In the genomic region with DNA sequence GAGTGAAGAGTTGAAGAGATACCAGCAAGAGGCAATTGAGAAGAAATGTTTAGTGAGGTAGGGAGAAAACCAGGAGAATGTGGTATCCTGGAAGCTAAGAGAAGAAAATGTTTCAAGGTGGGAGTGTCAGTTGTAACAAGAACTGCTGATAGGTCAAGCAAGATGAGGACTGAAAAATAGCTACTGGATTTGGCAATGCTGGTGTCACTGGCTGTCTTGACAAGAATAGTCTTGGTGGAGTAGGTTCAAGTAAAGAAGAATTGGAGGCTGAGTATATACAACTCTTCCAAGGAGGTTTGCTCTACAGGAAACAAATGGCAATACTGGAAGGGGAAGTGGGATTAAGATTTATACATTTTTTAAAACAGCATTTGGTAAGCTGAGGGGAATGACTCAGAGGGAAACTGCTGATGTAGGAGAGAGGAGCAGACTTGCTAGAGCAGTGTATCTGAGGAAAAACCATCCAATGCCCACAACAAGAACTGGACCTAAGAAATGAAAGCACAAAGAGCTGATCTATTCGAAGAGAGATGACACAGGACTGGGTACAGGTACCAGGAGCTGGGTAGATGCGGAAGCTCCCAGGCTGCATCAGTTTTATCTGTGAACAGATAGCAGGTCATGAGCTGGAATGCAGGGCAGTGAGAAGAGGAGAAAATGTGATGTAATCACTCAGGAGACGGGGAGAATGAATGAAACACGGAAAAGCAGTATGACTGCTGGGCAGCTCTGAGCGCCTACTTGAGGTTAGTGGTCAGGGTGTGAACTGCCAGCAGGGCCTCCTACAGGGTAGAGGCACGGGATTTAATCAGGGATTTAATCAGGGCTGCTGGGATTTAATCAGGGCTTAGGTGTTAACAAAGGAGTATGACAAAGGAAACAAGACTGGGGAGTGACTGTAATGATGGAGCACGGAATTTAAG, we compare ENCODE assay signal across 1 cellular context.
TF ChIP-seq lines count a peak whose summit lies in the region.

No MANE protein-coding gene starts in this region.

TF ChIP-seq in WTC11, 78 proteins besides CTCF, POLR2A, EP300 and RAD21 (continued from another document):
- TF ChIP-seq, protein P1, sequence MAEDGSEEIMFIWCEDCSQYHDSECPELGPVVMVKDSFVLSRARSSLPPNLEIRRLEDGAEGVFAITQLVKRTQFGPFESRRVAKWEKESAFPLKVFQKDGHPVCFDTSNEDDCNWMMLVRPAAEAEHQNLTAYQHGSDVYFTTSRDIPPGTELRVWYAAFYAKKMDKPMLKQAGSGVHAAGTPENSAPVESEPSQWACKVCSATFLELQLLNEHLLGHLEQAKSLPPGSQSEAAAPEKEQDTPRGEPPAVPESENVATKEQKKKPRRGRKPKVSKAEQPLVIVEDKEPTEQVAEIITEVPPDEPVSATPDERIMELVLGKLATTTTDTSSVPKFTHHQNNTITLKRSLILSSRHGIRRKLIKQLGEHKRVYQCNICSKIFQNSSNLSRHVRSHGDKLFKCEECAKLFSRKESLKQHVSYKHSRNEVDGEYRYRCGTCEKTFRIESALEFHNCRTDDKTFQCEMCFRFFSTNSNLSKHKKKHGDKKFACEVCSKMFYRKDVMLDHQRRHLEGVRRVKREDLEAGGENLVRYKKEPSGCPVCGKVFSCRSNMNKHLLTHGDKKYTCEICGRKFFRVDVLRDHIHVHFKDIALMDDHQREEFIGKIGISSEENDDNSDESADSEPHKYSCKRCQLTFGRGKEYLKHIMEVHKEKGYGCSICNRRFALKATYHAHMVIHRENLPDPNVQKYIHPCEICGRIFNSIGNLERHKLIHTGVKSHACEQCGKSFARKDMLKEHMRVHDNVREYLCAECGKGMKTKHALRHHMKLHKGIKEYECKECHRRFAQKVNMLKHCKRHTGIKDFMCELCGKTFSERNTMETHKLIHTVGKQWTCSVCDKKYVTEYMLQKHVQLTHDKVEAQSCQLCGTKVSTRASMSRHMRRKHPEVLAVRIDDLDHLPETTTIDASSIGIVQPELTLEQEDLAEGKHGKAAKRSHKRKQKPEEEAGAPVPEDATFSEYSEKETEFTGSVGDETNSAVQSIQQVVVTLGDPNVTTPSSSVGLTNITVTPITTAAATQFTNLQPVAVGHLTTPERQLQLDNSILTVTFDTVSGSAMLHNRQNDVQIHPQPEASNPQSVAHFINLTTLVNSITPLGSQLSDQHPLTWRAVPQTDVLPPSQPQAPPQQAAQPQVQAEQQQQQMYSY (CRISPR knock-in tag; IDR thresholded peaks at IDR 0.05) = no peak
- TF ChIP-seq, protein P2, sequence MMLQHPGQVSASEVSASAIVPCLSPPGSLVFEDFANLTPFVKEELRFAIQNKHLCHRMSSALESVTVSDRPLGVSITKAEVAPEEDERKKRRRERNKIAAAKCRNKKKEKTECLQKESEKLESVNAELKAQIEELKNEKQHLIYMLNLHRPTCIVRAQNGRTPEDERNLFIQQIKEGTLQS (CRISPR knock-in tag; conservative IDR thresholded peaks at IDR 0.05) = no peak
- TF ChIP-seq MYBL2 (CRISPR knock-in tag; IDR thresholded peaks at IDR 0.05) = no peak
- TF ChIP-seq TEAD4 (CRISPR knock-in tag; IDR thresholded peaks at IDR 0.05) = no peak
